1 cellular context compared by ENCODE assay signal in the genomic region with DNA sequence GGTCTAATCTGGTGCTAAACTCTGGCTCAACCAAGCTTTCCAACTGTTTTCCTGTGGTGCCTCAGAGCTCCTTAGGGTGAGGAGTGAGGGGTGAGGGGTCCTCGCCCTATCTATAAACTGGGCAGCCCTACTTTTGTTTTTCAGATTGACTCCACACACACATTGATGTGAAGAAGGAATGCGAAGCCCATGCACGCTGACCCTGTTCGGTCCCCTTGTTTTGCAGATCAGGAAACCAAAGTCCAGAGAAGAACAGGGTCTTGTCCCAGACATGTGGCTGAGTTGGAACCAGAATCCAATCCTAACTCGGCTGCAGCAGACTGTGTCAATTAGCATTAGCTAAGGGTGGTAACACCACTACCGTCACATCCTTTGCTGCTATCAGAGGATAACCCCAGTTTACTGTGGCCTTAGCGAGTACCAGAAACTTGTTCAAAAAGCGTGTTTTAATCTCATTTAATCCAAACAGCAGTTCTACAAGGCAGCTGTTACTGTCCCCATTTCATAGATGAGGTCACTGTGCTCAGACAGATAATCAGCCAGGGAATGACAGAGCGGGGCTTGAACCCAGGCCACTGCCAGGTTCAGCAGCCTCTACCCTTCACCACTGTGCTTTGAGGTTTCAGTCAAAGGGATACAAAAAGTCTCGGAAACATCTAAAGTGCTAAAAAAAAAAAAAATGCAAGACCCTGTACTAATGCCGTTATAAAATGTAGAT.
TF ChIP-seq lines count a peak whose summit lies in the region.

No MANE protein-coding gene starts in this region.

TF ChIP-seq in GM23338, 12 proteins besides CTCF, POLR2A, EP300 and RAD21:
- TF ChIP-seq ZNF331 (CRISPR knock-in tag; IDR thresholded peaks at IDR 0.05; ENCODE audit: low read depth) (no peak), NANOG (IDR thresholded peaks at IDR 0.05; ENCODE audit: borderline replicate concordance) (no peak), ZNF114 (CRISPR knock-in tag; IDR thresholded peaks at IDR 0.05) (no peak), POLR2AphosphoS5 (IDR thresholded peaks at IDR 0.05; ENCODE audit: low read depth) (no peak), STAT1 (IDR thresholded peaks at IDR 0.05; ENCODE audit: unreplicated experiment) (no peak), CREB1 (CRISPR knock-in tag; IDR thresholded peaks at IDR 0.05; ENCODE audit: low read depth) (no peak), EZH2phosphoT487 (IDR thresholded peaks at IDR 0.05; ENCODE audit: unreplicated experiment) (no peak), JUNB (IDR thresholded peaks at IDR 0.05; ENCODE audit: unreplicated experiment) (no peak), EZH2 (IDR thresholded peaks at IDR 0.05; ENCODE audit: low read depth, unreplicated experiment) (no peak)
- TF ChIP-seq, protein P1, sequence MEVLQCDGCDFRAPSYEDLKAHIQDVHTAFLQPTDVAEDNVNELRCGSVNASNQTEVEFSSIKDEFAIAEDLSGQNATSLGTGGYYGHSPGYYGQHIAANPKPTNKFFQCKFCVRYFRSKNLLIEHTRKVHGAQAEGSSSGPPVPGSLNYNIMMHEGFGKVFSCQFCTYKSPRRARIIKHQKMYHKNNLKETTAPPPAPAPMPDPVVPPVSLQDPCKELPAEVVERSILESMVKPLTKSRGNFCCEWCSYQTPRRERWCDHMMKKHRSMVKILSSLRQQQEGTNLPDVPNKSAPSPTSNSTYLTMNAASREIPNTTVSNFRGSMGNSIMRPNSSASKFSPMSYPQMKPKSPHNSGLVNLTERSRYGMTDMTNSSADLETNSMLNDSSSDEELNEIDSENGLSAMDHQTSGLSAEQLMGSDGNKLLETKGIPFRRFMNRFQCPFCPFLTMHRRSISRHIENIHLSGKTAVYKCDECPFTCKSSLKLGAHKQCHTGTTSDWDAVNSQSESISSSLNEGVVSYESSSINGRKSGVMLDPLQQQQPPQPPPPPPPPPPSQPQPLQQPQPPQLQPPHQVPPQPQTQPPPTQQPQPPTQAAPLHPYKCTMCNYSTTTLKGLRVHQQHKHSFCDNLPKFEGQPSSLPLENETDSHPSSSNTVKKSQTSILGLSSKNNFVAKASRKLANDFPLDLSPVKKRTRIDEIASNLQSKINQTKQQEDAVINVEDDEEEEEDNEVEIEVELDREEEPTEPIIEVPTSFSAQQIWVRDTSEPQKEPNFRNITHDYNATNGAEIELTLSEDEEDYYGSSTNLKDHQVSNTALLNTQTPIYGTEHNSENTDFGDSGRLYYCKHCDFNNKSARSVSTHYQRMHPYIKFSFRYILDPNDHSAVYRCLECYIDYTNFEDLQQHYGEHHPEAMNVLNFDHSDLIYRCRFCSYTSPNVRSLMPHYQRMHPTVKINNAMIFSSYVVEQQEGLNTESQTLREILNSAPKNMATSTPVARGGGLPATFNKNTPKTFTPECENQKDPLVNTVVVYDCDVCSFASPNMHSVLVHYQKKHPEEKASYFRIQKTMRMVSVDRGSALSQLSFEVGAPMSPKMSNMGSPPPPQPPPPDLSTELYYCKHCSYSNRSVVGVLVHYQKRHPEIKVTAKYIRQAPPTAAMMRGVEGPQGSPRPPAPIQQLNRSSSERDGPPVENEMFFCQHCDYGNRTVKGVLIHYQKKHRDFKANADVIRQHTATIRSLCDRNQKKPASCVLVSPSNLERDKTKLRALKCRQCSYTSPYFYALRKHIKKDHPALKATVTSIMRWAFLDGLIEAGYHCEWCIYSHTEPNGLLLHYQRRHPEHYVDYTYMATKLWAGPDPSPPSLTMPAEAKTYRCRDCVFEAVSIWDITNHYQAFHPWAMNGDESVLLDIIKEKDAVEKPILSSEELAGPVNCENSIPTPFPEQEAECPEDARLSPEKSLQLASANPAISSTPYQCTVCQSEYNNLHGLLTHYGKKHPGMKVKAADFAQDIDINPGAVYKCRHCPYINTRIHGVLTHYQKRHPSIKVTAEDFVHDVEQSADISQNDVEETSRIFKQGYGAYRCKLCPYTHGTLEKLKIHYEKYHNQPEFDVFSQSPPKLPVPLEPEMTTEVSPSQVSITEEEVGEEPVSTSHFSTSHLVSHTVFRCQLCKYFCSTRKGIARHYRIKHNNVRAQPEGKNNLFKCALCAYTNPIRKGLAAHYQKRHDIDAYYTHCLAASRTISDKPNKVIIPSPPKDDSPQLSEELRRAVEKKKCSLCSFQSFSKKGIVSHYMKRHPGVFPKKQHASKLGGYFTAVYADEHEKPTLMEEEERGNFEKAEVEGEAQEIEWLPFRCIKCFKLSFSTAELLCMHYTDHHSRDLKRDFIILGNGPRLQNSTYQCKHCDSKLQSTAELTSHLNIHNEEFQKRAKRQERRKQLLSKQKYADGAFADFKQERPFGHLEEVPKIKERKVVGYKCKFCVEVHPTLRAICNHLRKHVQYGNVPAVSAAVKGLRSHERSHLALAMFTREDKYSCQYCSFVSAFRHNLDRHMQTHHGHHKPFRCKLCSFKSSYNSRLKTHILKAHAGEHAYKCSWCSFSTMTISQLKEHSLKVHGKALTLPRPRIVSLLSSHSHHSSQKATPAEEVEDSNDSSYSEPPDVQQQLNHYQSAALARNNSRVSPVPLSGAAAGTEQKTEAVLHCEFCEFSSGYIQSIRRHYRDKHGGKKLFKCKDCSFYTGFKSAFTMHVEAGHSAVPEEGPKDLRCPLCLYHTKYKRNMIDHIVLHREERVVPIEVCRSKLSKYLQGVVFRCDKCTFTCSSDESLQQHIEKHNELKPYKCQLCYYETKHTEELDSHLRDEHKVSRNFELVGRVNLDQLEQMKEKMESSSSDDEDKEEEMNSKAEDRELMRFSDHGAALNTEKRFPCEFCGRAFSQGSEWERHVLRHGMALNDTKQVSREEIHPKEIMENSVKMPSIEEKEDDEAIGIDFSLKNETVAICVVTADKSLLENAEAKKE (CRISPR knock-in tag; IDR thresholded peaks at IDR 0.05), result no peak
- TF ChIP-seq, protein P2, sequence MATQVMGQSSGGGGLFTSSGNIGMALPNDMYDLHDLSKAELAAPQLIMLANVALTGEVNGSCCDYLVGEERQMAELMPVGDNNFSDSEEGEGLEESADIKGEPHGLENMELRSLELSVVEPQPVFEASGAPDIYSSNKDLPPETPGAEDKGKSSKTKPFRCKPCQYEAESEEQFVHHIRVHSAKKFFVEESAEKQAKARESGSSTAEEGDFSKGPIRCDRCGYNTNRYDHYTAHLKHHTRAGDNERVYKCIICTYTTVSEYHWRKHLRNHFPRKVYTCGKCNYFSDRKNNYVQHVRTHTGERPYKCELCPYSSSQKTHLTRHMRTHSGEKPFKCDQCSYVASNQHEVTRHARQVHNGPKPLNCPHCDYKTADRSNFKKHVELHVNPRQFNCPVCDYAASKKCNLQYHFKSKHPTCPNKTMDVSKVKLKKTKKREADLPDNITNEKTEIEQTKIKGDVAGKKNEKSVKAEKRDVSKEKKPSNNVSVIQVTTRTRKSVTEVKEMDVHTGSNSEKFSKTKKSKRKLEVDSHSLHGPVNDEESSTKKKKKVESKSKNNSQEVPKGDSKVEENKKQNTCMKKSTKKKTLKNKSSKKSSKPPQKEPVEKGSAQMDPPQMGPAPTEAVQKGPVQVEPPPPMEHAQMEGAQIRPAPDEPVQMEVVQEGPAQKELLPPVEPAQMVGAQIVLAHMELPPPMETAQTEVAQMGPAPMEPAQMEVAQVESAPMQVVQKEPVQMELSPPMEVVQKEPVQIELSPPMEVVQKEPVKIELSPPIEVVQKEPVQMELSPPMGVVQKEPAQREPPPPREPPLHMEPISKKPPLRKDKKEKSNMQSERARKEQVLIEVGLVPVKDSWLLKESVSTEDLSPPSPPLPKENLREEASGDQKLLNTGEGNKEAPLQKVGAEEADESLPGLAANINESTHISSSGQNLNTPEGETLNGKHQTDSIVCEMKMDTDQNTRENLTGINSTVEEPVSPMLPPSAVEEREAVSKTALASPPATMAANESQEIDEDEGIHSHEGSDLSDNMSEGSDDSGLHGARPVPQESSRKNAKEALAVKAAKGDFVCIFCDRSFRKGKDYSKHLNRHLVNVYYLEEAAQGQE (IDR thresholded peaks at IDR 0.05; ENCODE audit: unreplicated experiment), result no peak
- TF ChIP-seq, protein P3, sequence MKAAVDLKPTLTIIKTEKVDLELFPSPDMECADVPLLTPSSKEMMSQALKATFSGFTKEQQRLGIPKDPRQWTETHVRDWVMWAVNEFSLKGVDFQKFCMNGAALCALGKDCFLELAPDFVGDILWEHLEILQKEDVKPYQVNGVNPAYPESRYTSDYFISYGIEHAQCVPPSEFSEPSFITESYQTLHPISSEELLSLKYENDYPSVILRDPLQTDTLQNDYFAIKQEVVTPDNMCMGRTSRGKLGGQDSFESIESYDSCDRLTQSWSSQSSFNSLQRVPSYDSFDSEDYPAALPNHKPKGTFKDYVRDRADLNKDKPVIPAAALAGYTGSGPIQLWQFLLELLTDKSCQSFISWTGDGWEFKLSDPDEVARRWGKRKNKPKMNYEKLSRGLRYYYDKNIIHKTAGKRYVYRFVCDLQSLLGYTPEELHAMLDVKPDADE (IDR thresholded peaks at IDR 0.05), result no peak
